1 cellular context compared by ENCODE assay signal in the genomic region with DNA sequence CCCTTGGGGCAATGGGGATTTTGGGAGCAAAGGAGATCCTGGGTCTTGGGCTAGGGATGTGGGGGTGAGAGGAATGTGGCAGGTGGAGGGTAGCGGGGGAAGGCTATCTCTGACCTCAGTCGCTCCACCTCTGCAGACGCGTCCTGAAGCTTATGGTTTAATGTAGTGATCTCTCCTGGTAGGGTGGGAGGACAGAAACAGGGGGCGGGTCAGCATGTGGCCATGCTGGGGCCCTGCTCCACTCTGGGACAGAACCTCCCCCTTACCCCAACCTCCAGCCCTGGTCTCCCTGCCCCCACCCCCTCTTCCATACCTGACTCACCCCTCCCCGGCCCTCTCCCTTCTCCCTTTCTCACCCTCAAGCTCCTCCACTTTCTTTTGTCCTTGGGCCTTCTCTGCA.
TF ChIP-seq lines count a peak whose summit lies in the region.

No MANE protein-coding gene starts in this region.

TF ChIP-seq in GM23338, 12 proteins besides CTCF, POLR2A, EP300 and RAD21 (continued from another document):
- TF ChIP-seq, protein P1, sequence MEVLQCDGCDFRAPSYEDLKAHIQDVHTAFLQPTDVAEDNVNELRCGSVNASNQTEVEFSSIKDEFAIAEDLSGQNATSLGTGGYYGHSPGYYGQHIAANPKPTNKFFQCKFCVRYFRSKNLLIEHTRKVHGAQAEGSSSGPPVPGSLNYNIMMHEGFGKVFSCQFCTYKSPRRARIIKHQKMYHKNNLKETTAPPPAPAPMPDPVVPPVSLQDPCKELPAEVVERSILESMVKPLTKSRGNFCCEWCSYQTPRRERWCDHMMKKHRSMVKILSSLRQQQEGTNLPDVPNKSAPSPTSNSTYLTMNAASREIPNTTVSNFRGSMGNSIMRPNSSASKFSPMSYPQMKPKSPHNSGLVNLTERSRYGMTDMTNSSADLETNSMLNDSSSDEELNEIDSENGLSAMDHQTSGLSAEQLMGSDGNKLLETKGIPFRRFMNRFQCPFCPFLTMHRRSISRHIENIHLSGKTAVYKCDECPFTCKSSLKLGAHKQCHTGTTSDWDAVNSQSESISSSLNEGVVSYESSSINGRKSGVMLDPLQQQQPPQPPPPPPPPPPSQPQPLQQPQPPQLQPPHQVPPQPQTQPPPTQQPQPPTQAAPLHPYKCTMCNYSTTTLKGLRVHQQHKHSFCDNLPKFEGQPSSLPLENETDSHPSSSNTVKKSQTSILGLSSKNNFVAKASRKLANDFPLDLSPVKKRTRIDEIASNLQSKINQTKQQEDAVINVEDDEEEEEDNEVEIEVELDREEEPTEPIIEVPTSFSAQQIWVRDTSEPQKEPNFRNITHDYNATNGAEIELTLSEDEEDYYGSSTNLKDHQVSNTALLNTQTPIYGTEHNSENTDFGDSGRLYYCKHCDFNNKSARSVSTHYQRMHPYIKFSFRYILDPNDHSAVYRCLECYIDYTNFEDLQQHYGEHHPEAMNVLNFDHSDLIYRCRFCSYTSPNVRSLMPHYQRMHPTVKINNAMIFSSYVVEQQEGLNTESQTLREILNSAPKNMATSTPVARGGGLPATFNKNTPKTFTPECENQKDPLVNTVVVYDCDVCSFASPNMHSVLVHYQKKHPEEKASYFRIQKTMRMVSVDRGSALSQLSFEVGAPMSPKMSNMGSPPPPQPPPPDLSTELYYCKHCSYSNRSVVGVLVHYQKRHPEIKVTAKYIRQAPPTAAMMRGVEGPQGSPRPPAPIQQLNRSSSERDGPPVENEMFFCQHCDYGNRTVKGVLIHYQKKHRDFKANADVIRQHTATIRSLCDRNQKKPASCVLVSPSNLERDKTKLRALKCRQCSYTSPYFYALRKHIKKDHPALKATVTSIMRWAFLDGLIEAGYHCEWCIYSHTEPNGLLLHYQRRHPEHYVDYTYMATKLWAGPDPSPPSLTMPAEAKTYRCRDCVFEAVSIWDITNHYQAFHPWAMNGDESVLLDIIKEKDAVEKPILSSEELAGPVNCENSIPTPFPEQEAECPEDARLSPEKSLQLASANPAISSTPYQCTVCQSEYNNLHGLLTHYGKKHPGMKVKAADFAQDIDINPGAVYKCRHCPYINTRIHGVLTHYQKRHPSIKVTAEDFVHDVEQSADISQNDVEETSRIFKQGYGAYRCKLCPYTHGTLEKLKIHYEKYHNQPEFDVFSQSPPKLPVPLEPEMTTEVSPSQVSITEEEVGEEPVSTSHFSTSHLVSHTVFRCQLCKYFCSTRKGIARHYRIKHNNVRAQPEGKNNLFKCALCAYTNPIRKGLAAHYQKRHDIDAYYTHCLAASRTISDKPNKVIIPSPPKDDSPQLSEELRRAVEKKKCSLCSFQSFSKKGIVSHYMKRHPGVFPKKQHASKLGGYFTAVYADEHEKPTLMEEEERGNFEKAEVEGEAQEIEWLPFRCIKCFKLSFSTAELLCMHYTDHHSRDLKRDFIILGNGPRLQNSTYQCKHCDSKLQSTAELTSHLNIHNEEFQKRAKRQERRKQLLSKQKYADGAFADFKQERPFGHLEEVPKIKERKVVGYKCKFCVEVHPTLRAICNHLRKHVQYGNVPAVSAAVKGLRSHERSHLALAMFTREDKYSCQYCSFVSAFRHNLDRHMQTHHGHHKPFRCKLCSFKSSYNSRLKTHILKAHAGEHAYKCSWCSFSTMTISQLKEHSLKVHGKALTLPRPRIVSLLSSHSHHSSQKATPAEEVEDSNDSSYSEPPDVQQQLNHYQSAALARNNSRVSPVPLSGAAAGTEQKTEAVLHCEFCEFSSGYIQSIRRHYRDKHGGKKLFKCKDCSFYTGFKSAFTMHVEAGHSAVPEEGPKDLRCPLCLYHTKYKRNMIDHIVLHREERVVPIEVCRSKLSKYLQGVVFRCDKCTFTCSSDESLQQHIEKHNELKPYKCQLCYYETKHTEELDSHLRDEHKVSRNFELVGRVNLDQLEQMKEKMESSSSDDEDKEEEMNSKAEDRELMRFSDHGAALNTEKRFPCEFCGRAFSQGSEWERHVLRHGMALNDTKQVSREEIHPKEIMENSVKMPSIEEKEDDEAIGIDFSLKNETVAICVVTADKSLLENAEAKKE (CRISPR knock-in tag; IDR thresholded peaks at IDR 0.05): no peak
- TF ChIP-seq ZNF331 (CRISPR knock-in tag; IDR thresholded peaks at IDR 0.05; ENCODE audit: low read depth): no peak
- no peak for TF ChIP-seq NANOG (IDR thresholded peaks at IDR 0.05; ENCODE audit: borderline replicate concordance)
- TF ChIP-seq POLR2AphosphoS5 (IDR thresholded peaks at IDR 0.05; ENCODE audit: low read depth): no peak
- no peak for TF ChIP-seq STAT1 (IDR thresholded peaks at IDR 0.05; ENCODE audit: unreplicated experiment)
- no peak for TF ChIP-seq ZNF114 (CRISPR knock-in tag; IDR thresholded peaks at IDR 0.05)
- no peak for TF ChIP-seq EZH2phosphoT487 (IDR thresholded peaks at IDR 0.05; ENCODE audit: unreplicated experiment)
